ENCODE assay signal across 8 cellular contexts in genomic region chr4:120922390-120923200, GRCh38. TPM values are rescaled to one million over a fixed set of nuclear protein-coding genes. Genes with fewer than 3 reads are reported as not detected.
A peak's percentile ranks its signal among the peaks of the same experiment; 100 is the strongest.
DNase-seq lines count a peak whose midpoint lies in the region; ATAC-seq, FAIRE-seq and TF ChIP-seq lines count a peak whose summit lies in the region.

Gene PRDM5, minus strand, starts transcription at chr4:120922726. Its CDS starts 118 bp downstream, at chr4:120922608.

- peak within 1 kb of the TSS; percentile 92 for H3K27ac Mint-ChIP-seq in WTC11

- H3K4me1 ChIP-seq in kidney (ENCODE audit: control insufficient read depth in 1 of 2, insufficient read depth in 1 of 2, low read depth in 1 of 2, low read length in 2 of 2) (peaks cover 0 to 4% of the 10 kb centered on the region in 2 donors), skeletal muscle tissue (ENCODE audit: control insufficient read depth in 3 of 3, insufficient read depth in 3 of 3, low read length in 3 of 3) (peaks cover 3 to 19% (median 13%) of the 10 kb centered on the region in 3 donors)

- no peaks in the 10 kb centered on the region for H3K27me3 ChIP-seq in skeletal muscle tissue (ENCODE audit: control insufficient read depth in 3 of 3, insufficient read depth in 3 of 3, low read length in 3 of 3)

- H3K36me3 Mint-ChIP-seq in WTC11 = no peaks in the 10 kb centered on the region

- ATAC-seq in HG02610 (IDR thresholded peaks at IDR 0.05; ENCODE audit: unreplicated experiment) (peak; percentile 33), WTC11 (peak; percentile 79), HG03039 (IDR thresholded peaks at IDR 0.05; ENCODE audit: unreplicated experiment) (no peak)

- H3K9me3 Mint-ChIP-seq in WTC11 = peaks cover 10% of the 10 kb centered on the region

- TF ChIP-seq CTCF in AG09319 (IDR thresholded peaks at IDR 0.05; ENCODE audit: low read depth, low read length) (peak; percentile 11), WTC11 (IDR thresholded peaks at IDR 0.05) (no peak), coronary artery (IDR thresholded peaks at IDR 0.05) (no peak), kidney (IDR thresholded peaks at IDR 0.05; ENCODE audit: borderline replicate concordance, extremely low read depth, insufficient read depth) (no peak)

- peak within 1 kb of the TSS; percentile 77 for H3K9ac ChIP-seq in kidney (ENCODE audit: low read length in 2 of 2)
- peak within 1 kb of the TSS; percentile 72 to 85 (median 81) for H3K9ac ChIP-seq in skeletal muscle tissue (ENCODE audit: low read depth in 1 of 3, low read length in 3 of 3)

- H3K4me1 Mint-ChIP-seq in WTC11 = peaks cover 56% of the 10 kb centered on the region

- intact Hi-C loops in kidney (cut with DNase I) = no loop called here

- peak within 1 kb of the TSS; percentile 87 for H3K4me3 Mint-ChIP-seq in WTC11

- no peak for FAIRE-seq in kidney (lab: Jason Lieb, UNC)

- POLR2A ChIA-PET in WTC11 (lab: Charles Lee) = interaction anchor here (0.7 kb wide), 1 partner anchor 68 kb away, joined by 3 read pairs; no protein-coding TSS in a partner anchor

- H3K9me3 ChIP-seq in kidney (ENCODE audit: control insufficient read depth in 1 of 2, low read length in 2 of 2) = peaks cover 0 to 2% of the 10 kb centered on the region in 2 donors
- no peaks in the 10 kb centered on the region for H3K9me3 ChIP-seq in skeletal muscle tissue (ENCODE audit: control insufficient read depth in 3 of 3, low read length in 3 of 3)

- no peaks in the 10 kb centered on the region for H3K27me3 Mint-ChIP-seq in WTC11 (ENCODE audit: low read depth)

- CTCF ChIA-PET in WTC11 (lab: Charles Lee) = interaction anchor here (0.6 to 2.0 kb wide), 4 partner anchors 55 to 710 kb away, joined by 3 to 8 read pairs (median 5); no protein-coding TSS in a partner anchor

- peak; percentile 16 for DNase-seq in AG09319 (ENCODE audit: extremely low read depth, low read depth)
- peak; percentile 79 for DNase-seq in WTC11 (ENCODE audit: low spot score)
- peak; percentile 74 for DNase-seq in coronary artery (ENCODE audit: low spot score)
- DNase-seq in kidney = peak; percentile 88
- DNase-seq in effector CD4-positive, alpha-beta T cell = no peak

- H3K27ac ChIP-seq in coronary artery (peak within 1 kb of the TSS; percentile 86 to 95), kidney (ENCODE audit: low read depth in 2 of 2, low read length in 2 of 2) (peak within 1 kb of the TSS; percentile 79 to 87), skeletal muscle tissue (ENCODE audit: low read depth, low read length) (peak within 1 kb of the TSS; percentile 70)

- no peaks in the 10 kb centered on the region for H3K36me3 ChIP-seq in kidney (ENCODE audit: control insufficient read depth in 1 of 2, insufficient read depth in 2 of 2, low read length in 2 of 2)
- H3K36me3 ChIP-seq in skeletal muscle tissue (ENCODE audit: control insufficient read depth in 3 of 3, insufficient read depth in 3 of 3, low read length in 3 of 3) = no peaks in the 10 kb centered on the region

- H3K4me3 ChIP-seq in coronary artery (peak within 1 kb of the TSS; percentile 86), kidney (ENCODE audit: low read length in 2 of 2) (peak within 1 kb of the TSS; percentile 78 to 79), skeletal muscle tissue (ENCODE audit: low read length in 3 of 3) (peak within 1 kb of the TSS; percentile 81 to 87 (median 81))

TF ChIP-seq in WTC11, 78 proteins besides CTCF, POLR2A, EP300 and RAD21 (continues in another document):
- TF ChIP-seq FOXK1 (CRISPR knock-in tag; IDR thresholded peaks at IDR 0.05) (peak; percentile 80), TEAD4 (CRISPR knock-in tag; IDR thresholded peaks at IDR 0.05) (no peak), E2F1 (CRISPR knock-in tag; IDR thresholded peaks at IDR 0.05) (peak; percentile 44; the same call in 1 of the 2 replicates), ZNF232 (CRISPR knock-in tag; IDR thresholded peaks at IDR 0.05) (no peak), ZNF671 (CRISPR knock-in tag; IDR thresholded peaks at IDR 0.05) (no peak), TEAD1 (CRISPR knock-in tag; IDR thresholded peaks at IDR 0.05) (peak; percentile 15; the same call in 1 of the 2 replicates), ZNF416 (CRISPR knock-in tag; IDR thresholded peaks at IDR 0.05) (peak; percentile 25; the same call in 1 of the 2 replicates), NFYB (CRISPR knock-in tag; conservative IDR thresholded peaks at IDR 0.05; ENCODE audit: low read depth) (peak; percentile 32; the same call in 1 of the 2 replicates), ZNF423 (CRISPR knock-in tag; IDR thresholded peaks at IDR 0.05) (peak; percentile 71), EMX1 (CRISPR knock-in tag; IDR thresholded peaks at IDR 0.05) (0 out of 2 replicates have a peak, but pooled peaks have one; percentile 52)
- TF ChIP-seq, protein P1, sequence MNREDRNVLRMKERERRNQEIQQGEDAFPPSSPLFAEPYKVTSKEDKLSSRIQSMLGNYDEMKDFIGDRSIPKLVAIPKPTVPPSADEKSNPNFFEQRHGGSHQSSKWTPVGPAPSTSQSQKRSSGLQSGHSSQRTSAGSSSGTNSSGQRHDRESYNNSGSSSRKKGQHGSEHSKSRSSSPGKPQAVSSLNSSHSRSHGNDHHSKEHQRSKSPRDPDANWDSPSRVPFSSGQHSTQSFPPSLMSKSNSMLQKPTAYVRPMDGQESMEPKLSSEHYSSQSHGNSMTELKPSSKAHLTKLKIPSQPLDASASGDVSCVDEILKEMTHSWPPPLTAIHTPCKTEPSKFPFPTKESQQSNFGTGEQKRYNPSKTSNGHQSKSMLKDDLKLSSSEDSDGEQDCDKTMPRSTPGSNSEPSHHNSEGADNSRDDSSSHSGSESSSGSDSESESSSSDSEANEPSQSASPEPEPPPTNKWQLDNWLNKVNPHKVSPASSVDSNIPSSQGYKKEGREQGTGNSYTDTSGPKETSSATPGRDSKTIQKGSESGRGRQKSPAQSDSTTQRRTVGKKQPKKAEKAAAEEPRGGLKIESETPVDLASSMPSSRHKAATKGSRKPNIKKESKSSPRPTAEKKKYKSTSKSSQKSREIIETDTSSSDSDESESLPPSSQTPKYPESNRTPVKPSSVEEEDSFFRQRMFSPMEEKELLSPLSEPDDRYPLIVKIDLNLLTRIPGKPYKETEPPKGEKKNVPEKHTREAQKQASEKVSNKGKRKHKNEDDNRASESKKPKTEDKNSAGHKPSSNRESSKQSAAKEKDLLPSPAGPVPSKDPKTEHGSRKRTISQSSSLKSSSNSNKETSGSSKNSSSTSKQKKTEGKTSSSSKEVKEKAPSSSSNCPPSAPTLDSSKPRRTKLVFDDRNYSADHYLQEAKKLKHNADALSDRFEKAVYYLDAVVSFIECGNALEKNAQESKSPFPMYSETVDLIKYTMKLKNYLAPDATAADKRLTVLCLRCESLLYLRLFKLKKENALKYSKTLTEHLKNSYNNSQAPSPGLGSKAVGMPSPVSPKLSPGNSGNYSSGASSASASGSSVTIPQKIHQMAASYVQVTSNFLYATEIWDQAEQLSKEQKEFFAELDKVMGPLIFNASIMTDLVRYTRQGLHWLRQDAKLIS (CRISPR knock-in tag; IDR thresholded peaks at IDR 0.05; ENCODE audit: borderline replicate concordance) = peak; percentile 61; the same call in 1 of the 2 replicates
- TF ChIP-seq, protein P2, sequence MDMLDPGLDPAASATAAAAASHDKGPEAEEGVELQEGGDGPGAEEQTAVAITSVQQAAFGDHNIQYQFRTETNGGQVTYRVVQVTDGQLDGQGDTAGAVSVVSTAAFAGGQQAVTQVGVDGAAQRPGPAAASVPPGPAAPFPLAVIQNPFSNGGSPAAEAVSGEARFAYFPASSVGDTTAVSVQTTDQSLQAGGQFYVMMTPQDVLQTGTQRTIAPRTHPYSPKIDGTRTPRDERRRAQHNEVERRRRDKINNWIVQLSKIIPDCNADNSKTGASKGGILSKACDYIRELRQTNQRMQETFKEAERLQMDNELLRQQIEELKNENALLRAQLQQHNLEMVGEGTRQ (CRISPR knock-in tag; IDR thresholded peaks at IDR 0.05) = 0 out of 2 replicates have a peak, but pooled peaks have one; percentile 4
- TF ChIP-seq, protein P3, sequence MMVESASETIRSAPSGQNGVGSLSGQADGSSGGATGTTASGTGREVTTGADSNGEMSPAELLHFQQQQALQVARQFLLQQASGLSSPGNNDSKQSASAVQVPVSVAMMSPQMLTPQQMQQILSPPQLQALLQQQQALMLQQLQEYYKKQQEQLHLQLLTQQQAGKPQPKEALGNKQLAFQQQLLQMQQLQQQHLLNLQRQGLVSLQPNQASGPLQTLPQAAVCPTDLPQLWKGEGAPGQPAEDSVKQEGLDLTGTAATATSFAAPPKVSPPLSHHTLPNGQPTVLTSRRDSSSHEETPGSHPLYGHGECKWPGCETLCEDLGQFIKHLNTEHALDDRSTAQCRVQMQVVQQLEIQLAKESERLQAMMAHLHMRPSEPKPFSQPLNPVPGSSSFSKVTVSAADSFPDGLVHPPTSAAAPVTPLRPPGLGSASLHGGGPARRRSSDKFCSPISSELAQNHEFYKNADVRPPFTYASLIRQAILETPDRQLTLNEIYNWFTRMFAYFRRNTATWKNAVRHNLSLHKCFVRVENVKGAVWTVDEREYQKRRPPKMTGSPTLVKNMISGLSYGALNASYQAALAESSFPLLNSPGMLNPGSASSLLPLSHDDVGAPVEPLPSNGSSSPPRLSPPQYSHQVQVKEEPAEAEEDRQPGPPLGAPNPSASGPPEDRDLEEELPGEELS (CRISPR knock-in tag; IDR thresholded peaks at IDR 0.05) = 0 out of 2 replicates have a peak, but pooled peaks have one; percentile 49

RNA-seq across cellular contexts. Expression of gene PRDM5, which starts in this region (rescaled TPM):
- total RNA-seq in WTC11 (2021) (31.3 to 47.0 TPM (median 32.5 TPM) in 3 replicates), kidney (9.1 TPM), skeletal muscle tissue (61.1 TPM)
- polyA plus RNA-seq in kidney (ENCODE audit: insufficient read depth, low read depth, low replicate concordance) = 2.6 TPM
